In the genomic region with DNA sequence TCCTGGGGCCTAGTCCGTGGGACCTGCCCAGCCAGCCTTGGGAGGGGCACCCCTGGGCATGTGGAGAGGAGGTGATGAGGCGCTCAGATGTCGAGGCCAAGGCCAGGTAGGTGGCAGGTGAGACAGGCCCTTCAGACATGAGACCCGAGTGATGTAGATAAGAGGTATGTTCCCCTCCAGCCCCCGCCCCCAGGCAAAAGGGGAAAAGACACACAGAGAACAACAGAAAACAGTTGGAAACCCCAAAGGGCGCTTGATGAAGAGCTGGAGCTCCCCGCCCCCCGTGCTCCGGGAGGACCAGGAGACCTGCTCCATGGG, we compare ENCODE assay signal across 16 cellular contexts.
DNase-seq lines count a peak whose midpoint lies in the region; ATAC-seq and TF ChIP-seq lines count a peak whose summit lies in the region.
"Had no signal": no experiment of that assay in that cellular context is flagged by ENCODE, and none has a peak within 500 bp of the region (broad histone marks: within the 10 kb centered on the region; RNA-seq: fewer than 3 reads in every experiment).

No MANE protein-coding gene starts in this region.

- no peak for TF ChIP-seq CTCF in activated CD8-positive, alpha-beta T cell treated with anti-CD3 and anti-CD28 coated beads for 36 hours (IDR thresholded peaks at IDR 0.05)
- TF ChIP-seq CTCF in glutamatergic neuron (IDR thresholded peaks at IDR 0.05; ENCODE audit: partially characterized antibody, unreplicated experiment) = no peak

- peaks cover 24% of the 10 kb centered on the region for H3K27me3 Mint-ChIP-seq in activated CD8-positive, alpha-beta T cell treated with anti-CD3 and anti-CD28 coated beads, Interleukin-2, amount 10 ng/mL, durations not matched to agents 7 days and 5 days (ENCODE audit: low read depth)
- H3K27me3 Mint-ChIP-seq in activated CD8-positive, alpha-beta T cell treated with anti-CD3 and anti-CD28 coated beads for 36 hours = peaks cover 10% of the 10 kb centered on the region
- H3K27me3 Mint-ChIP-seq in glutamatergic neuron (ENCODE audit: unreplicated experiment) = peaks cover 34% of the 10 kb centered on the region

- no peaks in the 10 kb centered on the region for H3K36me3 Mint-ChIP-seq in activated CD8-positive, alpha-beta T cell treated with anti-CD3 and anti-CD28 coated beads, Interleukin-2, amount 10 ng/mL, durations not matched to agents 7 days and 5 days (ENCODE audit: low read depth)
- H3K36me3 Mint-ChIP-seq in activated CD8-positive, alpha-beta T cell treated with anti-CD3 and anti-CD28 coated beads for 36 hours (ENCODE audit: low read depth) = no peaks in the 10 kb centered on the region
- no peaks in the 10 kb centered on the region for H3K36me3 Mint-ChIP-seq in glutamatergic neuron (ENCODE audit: unreplicated experiment)
- H3K36me3 Mint-ChIP-seq: CD4-positive, alpha-beta memory T cell had no signal

- no peaks in the 10 kb centered on the region for H3K9me3 Mint-ChIP-seq in activated CD8-positive, alpha-beta T cell treated with anti-CD3 and anti-CD28 coated beads, Interleukin-2, amount 10 ng/mL, durations not matched to agents 7 days and 5 days (ENCODE audit: insufficient read depth)
- no peaks in the 10 kb centered on the region for H3K9me3 Mint-ChIP-seq in activated CD8-positive, alpha-beta T cell treated with anti-CD3 and anti-CD28 coated beads for 36 hours
- H3K9me3 Mint-ChIP-seq in glutamatergic neuron (ENCODE audit: unreplicated experiment) = peaks cover 27% of the 10 kb centered on the region
- H3K9me3 Mint-ChIP-seq: CD4-positive, alpha-beta memory T cell had no signal

- intact Hi-C loops in activated CD8-positive, alpha-beta T cell treated with anti-CD3 and anti-CD28 coated beads for 36 hours (cut with micrococcal nuclease) = no loop called here

- peaks cover 64% of the 10 kb centered on the region for H3K4me1 Mint-ChIP-seq in activated CD8-positive, alpha-beta T cell treated with anti-CD3 and anti-CD28 coated beads, Interleukin-2, amount 10 ng/mL, durations not matched to agents 7 days and 5 days (ENCODE audit: low read depth)
- peaks cover 63% of the 10 kb centered on the region for H3K4me1 Mint-ChIP-seq in activated CD8-positive, alpha-beta T cell treated with anti-CD3 and anti-CD28 coated beads for 36 hours (ENCODE audit: low read depth)
- peaks cover 19% of the 10 kb centered on the region for H3K4me1 Mint-ChIP-seq in glutamatergic neuron (ENCODE audit: low read depth, unreplicated experiment)

- no peak for DNase-seq in activated CD8-positive, alpha-beta T cell treated with anti-CD3 and anti-CD28 coated beads, Interleukin-2, amount 10 ng/mL, durations not matched to agents 7 days and 5 days
- no peak for DNase-seq in activated CD8-positive, alpha-beta T cell treated with anti-CD3 and anti-CD28 coated beads for 36 hours
- DNase-seq in NCI-H69 (lab: John Stamatoyannopoulos, UW) (peak; percentile 16), glutamatergic neuron (no peak), HuH-7.5 (ENCODE audit: low spot score) (no peak), NCI-H524 treated with DMSO at 0.1 percent for 48 hours (lab: John Stamatoyannopoulos, UW) (no peak), NAMALWA (ENCODE audit: low spot score) (no peak)
- DNase-seq: CD4-positive, alpha-beta memory T cell; NCI-H1048; NCI-H1436; NCI-H1930; NCI-H446; NCI-H748 treated with DMSO at 0.1 percent for 48 hours; OCI-M1; T-helper 1 cell had no signal

- H3K4me3 Mint-ChIP-seq in activated CD8-positive, alpha-beta T cell treated with anti-CD3 and anti-CD28 coated beads, Interleukin-2, amount 10 ng/mL, durations not matched to agents 7 days and 5 days = no peak overlapping the region
- H3K4me3 Mint-ChIP-seq in activated CD8-positive, alpha-beta T cell treated with anti-CD3 and anti-CD28 coated beads for 36 hours = no peak overlapping the region
- H3K4me3 Mint-ChIP-seq in glutamatergic neuron (ENCODE audit: unreplicated experiment) = no peak overlapping the region
- H3K4me3 Mint-ChIP-seq: CD4-positive, alpha-beta memory T cell had no signal

- ATAC-seq in activated CD8-positive, alpha-beta T cell treated with anti-CD3 and anti-CD28 coated beads, Interleukin-2, amount 10 ng/mL, durations not matched to agents 7 days and 5 days = no peak
- ATAC-seq in activated CD8-positive, alpha-beta T cell treated with anti-CD3 and anti-CD28 coated beads for 36 hours = no peak
- ATAC-seq in HG03135 (IDR thresholded peaks at IDR 0.05; ENCODE audit: unreplicated experiment) = no peak

- POLR2A ChIA-PET in activated CD8-positive, alpha-beta T cell treated with anti-CD3 and anti-CD28 coated beads, Interleukin-2, amount 10 ng/mL, durations not matched to agents 7 days and 5 days (lab: Charles Lee) = no interaction called here
- POLR2A ChIA-PET in activated CD8-positive, alpha-beta T cell treated with anti-CD3 and anti-CD28 coated beads for 36 hours (lab: Charles Lee) = no interaction called here

- peak overlapping the region; percentile 26 for H3K27ac Mint-ChIP-seq in activated CD8-positive, alpha-beta T cell treated with anti-CD3 and anti-CD28 coated beads, Interleukin-2, amount 10 ng/mL, durations not matched to agents 7 days and 5 days
- no peak overlapping the region for H3K27ac Mint-ChIP-seq in activated CD8-positive, alpha-beta T cell treated with anti-CD3 and anti-CD28 coated beads for 36 hours
- H3K27ac Mint-ChIP-seq in glutamatergic neuron (ENCODE audit: unreplicated experiment) = peak overlapping the region; percentile 22

- CTCF ChIA-PET in activated CD8-positive, alpha-beta T cell treated with anti-CD3 and anti-CD28 coated beads, Interleukin-2, amount 10 ng/mL, durations not matched to agents 7 days and 5 days (lab: Charles Lee) = no interaction called here
- CTCF ChIA-PET in activated CD8-positive, alpha-beta T cell treated with anti-CD3 and anti-CD28 coated beads for 36 hours (lab: Charles Lee) = no interaction called here
